ENCODE assay signal across 27 cellular contexts in the genomic region with DNA sequence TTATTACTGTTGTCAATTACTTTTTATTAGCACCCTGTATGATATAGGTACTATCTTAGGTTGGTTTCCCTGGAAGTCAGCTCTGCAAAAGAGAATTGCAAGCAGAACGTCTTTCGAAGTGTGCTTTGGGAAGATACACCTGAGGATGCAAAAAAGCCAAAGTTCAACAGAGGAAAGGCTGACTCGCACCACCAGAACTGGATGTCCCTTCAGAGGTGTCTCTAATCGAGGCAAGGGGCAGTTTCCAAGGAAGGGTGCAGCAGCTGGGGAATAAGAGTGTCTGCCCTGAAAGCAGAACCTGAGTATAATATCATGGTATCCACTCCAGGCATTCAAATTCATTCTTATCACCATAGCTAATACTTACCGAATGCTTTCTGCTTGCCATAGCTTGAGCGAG.
DNase-seq lines count a peak whose midpoint lies in the region; TF ChIP-seq lines count a peak whose summit lies in the region.
"Had no signal": no experiment of that assay in that cellular context is flagged by ENCODE, and none has a peak within 500 bp of the region (broad histone marks: within the 10 kb centered on the region; RNA-seq: fewer than 3 reads in every experiment).

No MANE protein-coding gene starts in this region.

- H3K4me3 ChIP-seq in esophagus muscularis mucosa (no peak overlapping the region), trophoblast cell (ENCODE audit: low read depth, low read length) (no peak overlapping the region), right atrium auricular region (no peak overlapping the region)
- H3K4me3 ChIP-seq: A549; BLaER1; BLaER1 treated with 17β-estradiol and CSF1 and Interleukin-3, amounts not matched to agents 10 nM and 100 nM had no signal

- intact Hi-C loops in esophagus muscularis mucosa (cut with DNase I): no loop called here

- no peak overlapping the region for H3K4me2 ChIP-seq in trophoblast cell (ENCODE audit: low read length)
- H3K4me2 ChIP-seq: A549; BLaER1; BLaER1 treated with 17β-estradiol and CSF1 and Interleukin-3, amounts not matched to agents 10 nM and 100 nM had no signal

- DNase-seq in esophagus muscularis mucosa (ENCODE audit: extremely low spot score) (peak; percentile 75), trophoblast cell (no peak), right atrium auricular region (ENCODE audit: low spot score) (no peak)
- DNase-seq: 8988T; ACHN; AML-193; BE2C; C1 segment of cervical spinal cord; Caco-2; Calu3; CD4-positive, alpha-beta memory T cell; CD4-positive, alpha-beta T cell; CD4-positive, CD25-positive, alpha-beta regulatory T cell; CD8-positive, alpha-beta memory T cell; CD8-positive, alpha-beta T cell; COR-L47; DMS 273 treated with DMSO at 0.1 percent for 48 hours; DMS153; DMS79; DMS79 treated with DMSO at 0.1 percent for 48 hours; DND-41; EL had no signal

- WGBS in esophagus muscularis mucosa: 88% methylated on average over 6 of the region's 6 CpGs
- no CpG with 5 or more reads among the region's 6 CpGs for WGBS in trophoblast cell (ENCODE audit: extremely low coverage, insufficient coverage, insufficient read length)

- H2BK12ac ChIP-seq in trophoblast cell (ENCODE audit: low read length): no peak overlapping the region

- no peak overlapping the region for H2BK5ac ChIP-seq in trophoblast cell (ENCODE audit: low read depth, low read length, poor library complexity)

- no peak for TF ChIP-seq EP300 in esophagus muscularis mucosa (IDR thresholded peaks at IDR 0.05)

- no peak overlapping the region for H4K12ac ChIP-seq in trophoblast cell (ENCODE audit: low read depth, low read length)

- H2AFZ ChIP-seq in trophoblast cell (ENCODE audit: insufficient read depth, low read length, poor library complexity): no peak overlapping the region

- H4K91ac ChIP-seq in trophoblast cell (ENCODE audit: low read depth, low read length): no peak overlapping the region

- H3K4me1 ChIP-seq in esophagus muscularis mucosa (no peaks in the 10 kb centered on the region), trophoblast cell (ENCODE audit: control insufficient read depth in 1 of 2, insufficient read depth in 2 of 2, low read length in 2 of 2) (no peaks in the 10 kb centered on the region), right atrium auricular region (no peaks in the 10 kb centered on the region)
- H3K4me1 ChIP-seq: A549; BE2C; BLaER1; BLaER1 treated with 17β-estradiol and CSF1 and Interleukin-3, amounts not matched to agents 10 nM and 100 nM; Caco-2 had no signal

- H3K79me1 ChIP-seq in trophoblast cell (ENCODE audit: low read length): no peaks in the 10 kb centered on the region

- H2AK5ac ChIP-seq in trophoblast cell (ENCODE audit: low read length): no peak overlapping the region

- H3K18ac ChIP-seq in trophoblast cell (ENCODE audit: low read length): no peak overlapping the region

- no peak overlapping the region for H3K9ac ChIP-seq in trophoblast cell (ENCODE audit: low read length)
- H3K9ac ChIP-seq: BLaER1; BLaER1 treated with 17β-estradiol and CSF1 and Interleukin-3, amounts not matched to agents 10 nM and 100 nM had no signal

- H3K79me2 ChIP-seq in trophoblast cell (ENCODE audit: control insufficient read depth, insufficient read depth, low read length, poor library complexity): no peaks in the 10 kb centered on the region

- H3K4ac ChIP-seq in trophoblast cell (ENCODE audit: low read depth, low read length): no peak overlapping the region

- TF ChIP-seq CTCF in C4-2B (conservative IDR thresholded peaks at IDR 0.05) (peak; percentile 6; the same call in 1 of the 2 replicates), esophagus muscularis mucosa (IDR thresholded peaks at IDR 0.05) (no peak), right atrium auricular region (IDR thresholded peaks at IDR 0.05) (no peak)

- no peak overlapping the region for H4K8ac ChIP-seq in trophoblast cell (ENCODE audit: low read depth, low read length)

- no peaks in the 10 kb centered on the region for H3K27me3 ChIP-seq in esophagus muscularis mucosa
- H3K27me3 ChIP-seq in trophoblast cell (ENCODE audit: insufficient read depth, low read length): no peaks in the 10 kb centered on the region
- H3K27me3 ChIP-seq in right atrium auricular region: no peaks in the 10 kb centered on the region
- H3K27me3 ChIP-seq: BE2C; BLaER1; BLaER1 treated with 17β-estradiol and CSF1 and Interleukin-3, amounts not matched to agents 10 nM and 100 nM had no signal

- H3K14ac ChIP-seq in trophoblast cell (ENCODE audit: low read length): no peak overlapping the region

- H3K27ac ChIP-seq in C4-2B (no peak overlapping the region), esophagus muscularis mucosa (replicated peaks in 1 of 4) (no peak overlapping the region), trophoblast cell (ENCODE audit: low read depth, low read length) (no peak overlapping the region), right atrium auricular region (no peak overlapping the region)
- H3K27ac ChIP-seq: 22Rv1; A549; BLaER1; BLaER1 treated with 17β-estradiol and CSF1 and Interleukin-3, amounts not matched to agents 10 nM and 100 nM had no signal

- H3K23ac ChIP-seq in trophoblast cell (ENCODE audit: low read length): no peak overlapping the region

- TF ChIP-seq POLR2A in esophagus muscularis mucosa (IDR thresholded peaks at IDR 0.05; ENCODE audit: low read depth): no peak

- no peak overlapping the region for H2BK120ac ChIP-seq in trophoblast cell (ENCODE audit: insufficient read depth, low read length, poor library complexity)

- no peaks in the 10 kb centered on the region for H3K36me3 ChIP-seq in esophagus muscularis mucosa
- H3K36me3 ChIP-seq in trophoblast cell (ENCODE audit: control insufficient read depth in 1 of 2, insufficient read depth in 2 of 2, low read length in 2 of 2): no peaks in the 10 kb centered on the region
- H3K36me3 ChIP-seq in right atrium auricular region: no peaks in the 10 kb centered on the region
- H3K36me3 ChIP-seq: BE2C; BLaER1; BLaER1 treated with 17β-estradiol and CSF1 and Interleukin-3, amounts not matched to agents 10 nM and 100 nM had no signal

- H3K9me3 ChIP-seq in esophagus muscularis mucosa (no peaks in the 10 kb centered on the region), trophoblast cell (ENCODE audit: insufficient read depth, low read depth, low read length) (no peaks in the 10 kb centered on the region), right atrium auricular region (no peaks in the 10 kb centered on the region)
- H3K9me3 ChIP-seq: A549; BE2C; BLaER1; BLaER1 treated with 17β-estradiol and CSF1 and Interleukin-3, amounts not matched to agents 10 nM and 100 nM; Caco-2 had no signal
